30 cellular contexts compared by ENCODE assay signal in genomic region chr12:84973026-84973425, GRCh38.
"Had no signal": no experiment of that assay in that cellular context is flagged by ENCODE, and none has a peak within 500 bp of the region (broad histone marks: within the 10 kb centered on the region; RNA-seq: fewer than 3 reads in every experiment).

No MANE protein-coding gene starts in this region.

- H3K4me3 Mint-ChIP-seq: activated CD4-positive, alpha-beta memory T cell treated with anti-CD3 and anti-CD28 coated beads for 36 hours; activated CD4-positive, alpha-beta T cell treated with anti-CD3 and anti-CD28 coated beads, Interleukin-2, amount 10 ng/mL, durations not matched to agents 7 days and 5 days; activated naive CD8-positive, alpha-beta T cell treated with anti-CD3 and anti-CD28 coated beads for 36 hours; activated T-cell treated with anti-CD3 and anti-CD28 coated beads, Interleukin-2, amount 50 U/mL, for 4 hours; activated T-helper 1 cell treated with anti-CD3 and anti-CD28 coated beads, Interleukin-12 subunit alpha, Interleukin-12 subunit beta, Interleukin-2, Interleukin-4 antibody, amounts not matched to agents 30 ng/mL and 10 ng/mL and 1 ng/mL, durations not matched to agents 14 hours and 24 hours and 36 hours; central memory CD8-positive, alpha-beta T cell; T-helper 1 cell treated with Interleukin-12 subunit alpha and Interleukin-12 subunit beta and Interleukin-4 antibody, amounts not matched to agents 30 μg/mL and 1 μg/mL, for 36 hours; T-helper 2 cell treated with Interferon-gamma antibody and Interleukin-4, amounts not matched to agents 5 μg/mL and 100 μg/mL, for 36 hours had no signal

- H3K27me3 ChIP-seq: ascending aorta, cardiac muscle cell, SJCRH30 had no signal

- H3K9me3 Mint-ChIP-seq: activated CD4-positive, alpha-beta memory T cell treated with anti-CD3 and anti-CD28 coated beads for 36 hours; activated CD4-positive, alpha-beta T cell treated with anti-CD3 and anti-CD28 coated beads, Interleukin-2, amount 10 ng/mL, durations not matched to agents 7 days and 5 days; activated naive CD8-positive, alpha-beta T cell treated with anti-CD3 and anti-CD28 coated beads for 36 hours; activated T-helper 1 cell treated with anti-CD3 and anti-CD28 coated beads, Interleukin-12 subunit alpha, Interleukin-12 subunit beta, Interleukin-2, Interleukin-4 antibody, amounts not matched to agents 30 ng/mL and 10 ng/mL and 1 ng/mL, durations not matched to agents 14 hours and 24 hours and 36 hours; T-helper 1 cell treated with Interleukin-12 subunit alpha and Interleukin-12 subunit beta and Interleukin-4 antibody, amounts not matched to agents 30 μg/mL and 1 μg/mL, for 36 hours; T-helper 2 cell treated with Interferon-gamma antibody and Interleukin-4, amounts not matched to agents 5 μg/mL and 100 μg/mL, for 36 hours had no signal

- H3K9me3 ChIP-seq: ascending aorta, SJCRH30 had no signal

- H3K36me3 Mint-ChIP-seq: activated CD4-positive, alpha-beta memory T cell treated with anti-CD3 and anti-CD28 coated beads for 36 hours; activated naive CD8-positive, alpha-beta T cell treated with anti-CD3 and anti-CD28 coated beads for 36 hours had no signal

- H3K4me1 Mint-ChIP-seq: activated CD4-positive, alpha-beta T cell treated with anti-CD3 and anti-CD28 coated beads, Interleukin-2, amount 10 ng/mL, durations not matched to agents 7 days and 5 days; activated naive CD8-positive, alpha-beta T cell treated with anti-CD3 and anti-CD28 coated beads for 36 hours; central memory CD8-positive, alpha-beta T cell had no signal

- H3K27ac Mint-ChIP-seq: activated CD4-positive, alpha-beta memory T cell treated with anti-CD3 and anti-CD28 coated beads for 36 hours; activated CD4-positive, alpha-beta T cell treated with anti-CD3 and anti-CD28 coated beads, Interleukin-2, amount 10 ng/mL, durations not matched to agents 7 days and 5 days; activated naive CD8-positive, alpha-beta T cell treated with anti-CD3 and anti-CD28 coated beads for 36 hours; activated T-helper 1 cell treated with anti-CD3 and anti-CD28 coated beads, Interleukin-12 subunit alpha, Interleukin-12 subunit beta, Interleukin-2, Interleukin-4 antibody, amounts not matched to agents 30 ng/mL and 10 ng/mL and 1 ng/mL, durations not matched to agents 14 hours and 24 hours and 36 hours; T-helper 1 cell treated with Interleukin-12 subunit alpha and Interleukin-12 subunit beta and Interleukin-4 antibody, amounts not matched to agents 30 μg/mL and 1 μg/mL, for 36 hours; T-helper 2 cell treated with Interferon-gamma antibody and Interleukin-4, amounts not matched to agents 5 μg/mL and 100 μg/mL, for 36 hours had no signal

- H3K27ac ChIP-seq: ascending aorta, SJCRH30 had no signal

- H3K27me3 Mint-ChIP-seq: activated CD4-positive, alpha-beta memory T cell treated with anti-CD3 and anti-CD28 coated beads for 36 hours; activated CD4-positive, alpha-beta T cell treated with anti-CD3 and anti-CD28 coated beads, Interleukin-2, amount 10 ng/mL, durations not matched to agents 7 days and 5 days; central memory CD8-positive, alpha-beta T cell had no signal

- H3K36me3 ChIP-seq: ascending aorta, cardiac muscle cell, SJCRH30 had no signal

- H3K4me3 ChIP-seq: ascending aorta, cardiac muscle cell, K562, SJCRH30, SK-N-MC had no signal

- DNase-seq: activated CD4-positive, alpha-beta memory T cell treated with anti-CD3 and anti-CD28 coated beads for 36 hours; activated CD4-positive, alpha-beta T cell treated with anti-CD3 and anti-CD28 coated beads, Interleukin-2, amount 10 ng/mL, durations not matched to agents 7 days and 5 days; activated CD8-positive, alpha-beta memory T cell treated with anti-CD3 and anti-CD28 coated beads, Interleukin-2, amount 50 U/mL, for 4 hours; activated naive CD4-positive, alpha-beta T cell treated with anti-CD3 and anti-CD28 coated beads, Interleukin-2, amount 50 U/mL, for 16 hours; activated naive CD8-positive, alpha-beta T cell treated with anti-CD3 and anti-CD28 coated beads for 36 hours; activated T-cell treated with anti-CD3 and anti-CD28 coated beads for 4 hours; activated T-cell treated with anti-CD3 and anti-CD28 coated beads, Interleukin-2, amount 50 U/mL, for 4 hours; amygdala; NCI-H1092 treated with DMSO at 0.1 percent for 48 hours; NCI-H1417; NCI-H146; NCI-H187; NCI-H2029 treated with DMSO at 0.1 percent for 48 hours; NCI-H2107; NCI-H2171; NCI-H2227 treated with DMSO at 0.1 percent for 48 hours; NCI-H446; NCI-H510A treated with DMSO at 0.1 percent for 48 hours; NCI-H526 treated with DMSO at 0.1 percent for 48 hours; NCI-H774; SHP77; SJCRH30 had no signal

- H3K4me1 ChIP-seq: ascending aorta, SJCRH30 had no signal
